Comparison of ENCODE assay signal across 32 cellular contexts in the genomic region with DNA sequence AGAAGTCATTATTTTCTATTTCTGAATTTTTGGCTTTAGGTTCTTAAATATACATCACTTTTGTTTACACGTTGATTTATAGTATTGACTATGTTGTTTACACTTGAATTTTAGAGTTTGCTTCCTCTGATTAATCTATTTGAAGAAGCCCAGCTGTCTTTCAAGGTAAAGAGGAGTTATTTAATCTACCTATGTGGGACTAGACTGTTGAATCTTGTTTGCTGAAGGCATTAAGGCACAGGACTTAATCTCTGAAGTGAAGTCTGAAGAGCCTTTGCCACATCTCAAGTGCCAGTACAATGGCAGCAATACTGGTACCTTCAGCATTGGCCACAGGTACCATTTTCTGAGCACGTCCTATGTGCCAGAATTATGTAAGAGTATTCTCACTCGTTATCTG. TPM values are rescaled to one million over a fixed set of nuclear protein-coding genes. Genes with fewer than 3 reads are reported as not detected.
DNase-seq lines count a peak whose midpoint lies in the region; FAIRE-seq and TF ChIP-seq lines count a peak whose summit lies in the region.
"Had no signal": no experiment of that assay in that cellular context is flagged by ENCODE, and none has a peak within 500 bp of the region (broad histone marks: within the 10 kb centered on the region; RNA-seq: fewer than 3 reads in every experiment).

No MANE protein-coding gene starts in this region.

- peaks cover 5% of the 10 kb centered on the region; the same call in 1 of the 2 replicates for H3K27me3 ChIP-seq in Karpas-422 (ENCODE audit: low read length)
- no peaks in the 10 kb centered on the region for H3K27me3 ChIP-seq in prostate gland (replicated peaks; ENCODE audit: insufficient read depth)
- no peaks in the 10 kb centered on the region for H3K27me3 ChIP-seq in small intestine (ENCODE audit: control insufficient read depth in 2 of 2, insufficient read depth in 2 of 2, low read length in 2 of 2)
- H3K27me3 ChIP-seq: colonic mucosa, ovary had no signal

- no peak for TF ChIP-seq POLR2A in prostate gland (IDR thresholded peaks at IDR 0.05)

- DNase-seq in DMS153 (lab: John Stamatoyannopoulos, UW) (peak; percentile 80), Karpas-422 (peak; percentile 60), NCI-H82 (lab: John Stamatoyannopoulos, UW) (peak; percentile 72), prostate gland (ENCODE audit: low spot score) (no peak), retina (no peak), activated gamma-delta T cell treated with Interleukin-2 at 50 U/mL for 16 hours (no peak), small intestine (no peak)
- DNase-seq: activated CD4-positive, alpha-beta T cell treated with anti-CD3 and anti-CD28 coated beads for 36 hours; activated naive CD4-positive, alpha-beta T cell treated with anti-CD3 and anti-CD28 coated beads, Interleukin-2, amount 50 U/mL, for 16 hours; activated T-cell treated with anti-CD3 and anti-CD28 coated beads, Interleukin-2, amount 50 U/mL, for 4 hours; CD4-positive, alpha-beta memory T cell; DMS 273 treated with DMSO at 0.1 percent for 48 hours; effector memory CD4-positive, alpha-beta T cell; GF-D8; HFFc6; hippocampal formation; immature natural killer cell; Kasumi-1; midbrain; nephron progenitor cell; ovary; right cardiac atrium; SK-N-SH; stimulated activated CD4-positive, alpha-beta T cell treated with anti-CD3 and anti-CD28 coated beads, Interleukin-12 subunit alpha, Interleukin-12 subunit beta, amount 100 ng/mL, for 4 hours; stimulated activated CD4-positive, alpha-beta T cell treated with anti-CD3 and anti-CD28 coated beads, Interleukin-4, amount 100 ng/mL, for 4 hours; stimulated activated naive CD4-positive, alpha-beta T cell; T-helper 17 cell had no signal

- H3K9me3 ChIP-seq in Karpas-422 (ENCODE audit: low read length) = no peaks in the 10 kb centered on the region
- H3K9me3 ChIP-seq in prostate gland = no peaks in the 10 kb centered on the region
- no peaks in the 10 kb centered on the region for H3K9me3 ChIP-seq in small intestine (ENCODE audit: control insufficient read depth, low read depth)
- H3K9me3 ChIP-seq: colonic mucosa, ovary, SK-N-SH, thoracic aorta had no signal

- FAIRE-seq in small intestine (lab: Jason Lieb, UNC) = no peak
- FAIRE-seq: frontal cortex, GM18507 had no signal

- no peaks in the 10 kb centered on the region for H3K36me3 ChIP-seq in Karpas-422 (ENCODE audit: insufficient read depth, low read length)
- no peaks in the 10 kb centered on the region for H3K36me3 ChIP-seq in prostate gland
- H3K36me3 ChIP-seq in small intestine (ENCODE audit: control insufficient read depth in 2 of 2, insufficient read depth in 2 of 2, low read length in 2 of 2) = no peaks in the 10 kb centered on the region
- H3K36me3 ChIP-seq: colonic mucosa, ovary, thoracic aorta had no signal

- no peak overlapping the region for H2AFZ ChIP-seq in Karpas-422 (ENCODE audit: low read length)
- H2AFZ ChIP-seq: GM23338 had no signal

- intact Hi-C loops in prostate gland (cut with DNase I) = no loop called here

- no peak overlapping the region for H3K9ac ChIP-seq in Karpas-422 (ENCODE audit: low read length)
- H3K9ac ChIP-seq: SK-N-SH had no signal

- H3K4me3 ChIP-seq in Karpas-422 (ENCODE audit: low read length) = no peak overlapping the region
- no peak overlapping the region for H3K4me3 ChIP-seq in prostate gland
- H3K4me3 ChIP-seq in small intestine (ENCODE audit: low read depth in 1 of 2, low read length in 2 of 2) = no peak overlapping the region
- H3K4me3 ChIP-seq: colonic mucosa, GM23338, ovary, thoracic aorta had no signal

- no peak overlapping the region for H3K27ac ChIP-seq in Karpas-422 (ENCODE audit: low read length)
- H3K27ac ChIP-seq in prostate gland = peak overlapping the region; percentile 8 to 60
- H3K27ac ChIP-seq in small intestine (ENCODE audit: low read depth in 1 of 2, low read length in 1 of 2) = no peak overlapping the region
- H3K27ac ChIP-seq: colonic mucosa, ovary, thoracic aorta had no signal

- H3K4me1 ChIP-seq in Karpas-422 (ENCODE audit: low read length) = peaks cover 13% of the 10 kb centered on the region
- no peaks in the 10 kb centered on the region for H3K4me1 ChIP-seq in prostate gland (replicated peaks)
- no peaks in the 10 kb centered on the region for H3K4me1 ChIP-seq in small intestine (ENCODE audit: control insufficient read depth in 2 of 2, insufficient read depth in 1 of 2, low read depth in 1 of 2, low read length in 1 of 2)
- H3K4me1 ChIP-seq: colonic mucosa had no signal

- peaks cover 8% of the 10 kb centered on the region; the same call in 1 of the 2 replicates for H4K20me1 ChIP-seq in Karpas-422 (ENCODE audit: insufficient read depth, low read depth, low read length)

- no peaks in the 10 kb centered on the region for H3K79me2 ChIP-seq in Karpas-422 (ENCODE audit: low read length)

- 49% methylated on average over 3 of the region's 3 CpGs for WGBS in prostate gland
- WGBS in small intestine, 3 donors = 72 to 77% (median 76%) methylated on average over 3 of the region's 3 CpGs

- H3K9me2 ChIP-seq in Karpas-422 (replicated peaks; ENCODE audit: insufficient read depth, low read length) = no peaks in the 10 kb centered on the region
- H3K9me2 ChIP-seq: SK-N-SH had no signal

- no peak overlapping the region for H3K4me2 ChIP-seq in Karpas-422 (ENCODE audit: low read depth, low read length, poor library complexity, severe bottlenecking)
- H3K4me2 ChIP-seq: GM23338, SK-N-SH had no signal

- TF ChIP-seq CTCF in prostate gland (IDR thresholded peaks at IDR 0.05) = no peak

RNA-seq across cellular contexts. Expression of a gene that starts 11.2 kb away (rescaled TPM):
- not detected in 2 replicates for total RNA-seq in Karpas-422 (2014; rRNA removed; shearing (Covaris generic); ENCODE audit: low replicate concordance)
- total RNA-seq in prostate gland = 1 to 10 TPM; 7.7 to 9.5 TPM
- polyA plus RNA-seq in small intestine = 1 to 10 TPM; 3.4 to 6.5 (median 6.2) TPM
- total RNA-seq: activated CD4-positive, alpha-beta T cell treated with anti-CD3 and anti-CD28 coated beads for 36 hours; activated T-cell treated with anti-CD3 and anti-CD28 coated beads, Interleukin-2, amount 50 U/mL, for 4 hours; CD4-positive, alpha-beta memory T cell; HFFc6; T-helper 17 cell had no signal
- polyA plus RNA-seq: CD4-positive, alpha-beta memory T cell; immature natural killer cell had no signal

Comparison
In these comparisons a context has a peak if more than half of its experiments do, and no peak if none do; other contexts are left out.
1. DNase-seq: peak in DMS153 (single experiment), Karpas-422 (single experiment) and NCI-H82 (single experiment); none in prostate gland (single experiment), retina (single experiment), activated gamma-delta T cell treated with Interleukin-2 at 50 U/mL for 16 hours (single experiment) and small intestine (single experiment).
2. H3K27ac ChIP-seq: peak in prostate gland (2 of 2); none in Karpas-422 (single experiment) and small intestine (0 of 2).